In the genomic region with DNA sequence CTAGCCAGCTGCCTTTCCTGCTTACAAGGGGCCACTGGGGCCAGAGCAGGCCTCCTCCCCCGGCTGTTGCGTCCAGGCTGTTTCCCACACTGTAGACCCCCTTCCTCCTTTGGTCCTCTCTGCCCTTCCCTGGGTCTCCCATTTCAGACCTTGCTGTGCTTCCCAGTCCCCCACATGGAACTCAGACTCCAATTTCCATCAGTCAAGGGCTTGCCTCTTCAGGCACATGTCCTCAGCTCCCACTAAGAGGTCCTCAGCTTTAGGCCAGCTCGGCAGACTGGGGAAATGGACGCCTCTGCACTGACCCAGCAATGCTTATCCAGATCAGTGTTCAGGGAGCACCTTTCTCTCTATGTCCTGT, we compare ENCODE assay signal across 8 cellular contexts.
DNase-seq lines count a peak whose midpoint lies in the region; ATAC-seq and TF ChIP-seq lines count a peak whose summit lies in the region.

No MANE protein-coding gene starts in this region.

- H3K9ac ChIP-seq in adipocyte (ENCODE audit: low read length): peak overlapping the region; percentile 81
- H3K9ac ChIP-seq in mucosa of rectum (ENCODE audit: low read depth in 1 of 2, low read length in 2 of 2): peak overlapping the region in 1 of 2 donors; percentile 60

- no peaks in the 10 kb centered on the region for H3K27me3 ChIP-seq in adipocyte (replicated peaks; ENCODE audit: control insufficient read depth, insufficient read depth, low read length)
- H3K27me3 ChIP-seq in mucosa of rectum (ENCODE audit: control insufficient read depth in 2 of 2, insufficient read depth in 2 of 2, low read length in 2 of 2): no peaks in the 10 kb centered on the region
- peaks cover 8% of the 10 kb centered on the region for H3K27me3 ChIP-seq in transverse colon

- intact Hi-C loops in activated CD4-positive, alpha-beta T cell treated with anti-CD3 and anti-CD28 coated beads, Interleukin-2, amount 10 ng/mL, durations not matched to agents 24 days and 14 days (cut with micrococcal nuclease): loop anchor here (1.0 to 2.0 kb wide), 10 partner anchors 10 to 463 kb away; partner anchors contain the start of genes BZW1, CLK1, HYCC2 and NIF3L1
- intact Hi-C loops in transverse colon (cut with DNase I; ENCODE audit: low total_unique reads): loop anchor here (2.0 kb wide), 1 partner anchor 97 kb away; the partner anchor contains the start of gene BZW1

- TF ChIP-seq CTCF in transverse colon (IDR thresholded peaks at IDR 0.05): no peak

- H3K27ac ChIP-seq in mucosa of rectum (ENCODE audit: low read depth in 2 of 2, low read length in 2 of 2): peak overlapping the region in 1 of 2 donors; percentile 66
- peak overlapping the region; percentile 67 to 75 (median 74) for H3K27ac ChIP-seq in transverse colon

- TF ChIP-seq POLR2A in transverse colon (IDR thresholded peaks at IDR 0.05): no peak

- in situ Hi-C loops in transverse colon (cut with MboI; ENCODE audit: low pct_ligation_motif_present in 1 of 4, low pct_unique_long_range_greater_than_20kb in 1 of 4, low sequenced_read_pairs in 3 of 4): loop anchor here in 2 of 4 donors (10.0 to 25.0 kb wide), 3 partner anchors 99 to 751 kb away; partner anchors contain the start of genes BZW1 (in 2 of the 2), MAIP1 (in 1 of the 2) and TYW5 (in 1 of the 2)

- no peaks in the 10 kb centered on the region for H3K36me3 ChIP-seq in adipocyte (ENCODE audit: control insufficient read depth, insufficient read depth, low read length, severe bottlenecking)
- H3K36me3 ChIP-seq in mucosa of rectum (ENCODE audit: control insufficient read depth in 2 of 2, insufficient read depth in 2 of 2, low read length in 2 of 2): no peaks in the 10 kb centered on the region
- H3K36me3 ChIP-seq in transverse colon: no peaks in the 10 kb centered on the region

- peaks cover 5% of the 10 kb centered on the region for H3K9me3 ChIP-seq in adipocyte (ENCODE audit: control insufficient read depth, low read length)
- H3K9me3 ChIP-seq in mucosa of rectum (ENCODE audit: control insufficient read depth in 2 of 2, low read length in 2 of 2): no peaks in the 10 kb centered on the region
- H3K9me3 ChIP-seq in transverse colon: no peaks in the 10 kb centered on the region

- peaks cover under 1% of the 10 kb centered on the region for H3K27me3 Mint-ChIP-seq in activated CD4-positive, alpha-beta T cell treated with anti-CD3 and anti-CD28 coated beads, Interleukin-2, amount 10 ng/mL, durations not matched to agents 24 days and 14 days

- ATAC-seq in GM21825 (IDR thresholded peaks at IDR 0.05; ENCODE audit: unreplicated experiment) (no peak), HG03097 (IDR thresholded peaks at IDR 0.05; ENCODE audit: low FRiP score, unreplicated experiment) (no peak), HG03025 (IDR thresholded peaks at IDR 0.05; ENCODE audit: low FRiP score, unreplicated experiment) (no peak)

- H3K4me1 ChIP-seq in adipocyte (ENCODE audit: control insufficient read depth, insufficient read depth, low read length) (peaks cover 6% of the 10 kb centered on the region), mucosa of rectum (ENCODE audit: control insufficient read depth in 2 of 2, insufficient read depth in 2 of 2, low read length in 2 of 2) (peaks cover 6 to 10% of the 10 kb centered on the region in 2 donors), transverse colon (peaks cover 0 to 11% (median 8%) of the 10 kb centered on the region in 4 donors)

- no peak for TF ChIP-seq EP300 in transverse colon (IDR thresholded peaks at IDR 0.05; ENCODE audit: low read depth)

- H3K36me3 Mint-ChIP-seq in activated CD4-positive, alpha-beta T cell treated with anti-CD3 and anti-CD28 coated beads, Interleukin-2, amount 10 ng/mL, durations not matched to agents 24 days and 14 days (ENCODE audit: low read depth): no peaks in the 10 kb centered on the region

- peak; percentile 75 for DNase-seq in activated CD4-positive, alpha-beta T cell treated with anti-CD3 and anti-CD28 coated beads, Interleukin-2, amount 10 ng/mL, durations not matched to agents 24 days and 14 days
- DNase-seq in activated CD4-positive, alpha-beta T cell treated with anti-CD3 and anti-CD28 coated beads for 48 hours: no peak
- DNase-seq in adipocyte (ENCODE audit: low read depth) (no peak), transverse colon (no peak)

- H3K9me3 Mint-ChIP-seq in activated CD4-positive, alpha-beta T cell treated with anti-CD3 and anti-CD28 coated beads, Interleukin-2, amount 10 ng/mL, durations not matched to agents 24 days and 14 days: peaks cover 3% of the 10 kb centered on the region

- peak overlapping the region; percentile 74 for H3K4me3 Mint-ChIP-seq in activated CD4-positive, alpha-beta T cell treated with anti-CD3 and anti-CD28 coated beads, Interleukin-2, amount 10 ng/mL, durations not matched to agents 24 days and 14 days

- H3K27ac Mint-ChIP-seq in activated CD4-positive, alpha-beta T cell treated with anti-CD3 and anti-CD28 coated beads, Interleukin-2, amount 10 ng/mL, durations not matched to agents 24 days and 14 days: peak overlapping the region; percentile 99

- 96% methylated on average over 4 of the region's 4 CpGs; no CpG with 5 or more reads in 1 of the 2 donors for WGBS in transverse colon (ENCODE audit: low coverage in 1 of 2), 2 donors

- H3K4me1 Mint-ChIP-seq in activated CD4-positive, alpha-beta T cell treated with anti-CD3 and anti-CD28 coated beads, Interleukin-2, amount 10 ng/mL, durations not matched to agents 24 days and 14 days: peaks cover 29% of the 10 kb centered on the region

- H3K4me3 ChIP-seq in adipocyte (ENCODE audit: low read length): peak overlapping the region; percentile 79
- peak overlapping the region; percentile 62 to 66 for H3K4me3 ChIP-seq in mucosa of rectum (ENCODE audit: low read length in 2 of 2)
- peak overlapping the region in 2 of 4 donors; percentile 24 to 27 for H3K4me3 ChIP-seq in transverse colon
